21 cellular contexts compared by ENCODE assay signal in genomic region chr11:9399466-9399865, GRCh38. TPM values are rescaled to one million over a fixed set of nuclear protein-coding genes. Genes with fewer than 3 reads are reported as not detected.
DNase-seq lines count a peak whose midpoint lies in the region; ATAC-seq and TF ChIP-seq lines count a peak whose summit lies in the region.
"Had no signal": no experiment of that assay in that cellular context is flagged by ENCODE, and none has a peak within 500 bp of the region (broad histone marks: within the 10 kb centered on the region; RNA-seq: fewer than 3 reads in every experiment).

No MANE protein-coding gene starts in this region.

- H3K4me3 Mint-ChIP-seq in activated T-cell treated with anti-CD3 and anti-CD28 coated beads, Interleukin-2, amount 50 U/mL, for 24 hours: no peak overlapping the region
- no peak overlapping the region for H3K4me3 Mint-ChIP-seq in activated T-cell treated with anti-CD3 and anti-CD28 coated beads, Interleukin-2, amount 50 U/mL, for 4 hours
- H3K4me3 Mint-ChIP-seq in central memory CD8-positive, alpha-beta T cell: no peak overlapping the region
- no peak overlapping the region for H3K4me3 Mint-ChIP-seq in stimulated activated effector memory CD8-positive, alpha-beta T cell treated with anti-CD3 and anti-CD28 coated beads, Interleukin-12 subunit alpha, Interleukin-12 subunit beta, amount 100 ng/mL, for 72 hours
- H3K4me3 Mint-ChIP-seq: neural crest cell; stimulated activated naive CD8-positive, alpha-beta T cell treated with anti-CD3 and anti-CD28 coated beads, Interleukin-15, amount 100 ng/mL, for 72 hours; T-helper 1 cell treated with Interleukin-12 subunit alpha and Interleukin-12 subunit beta and Interleukin-4 antibody, amounts not matched to agents 30 μg/mL and 1 μg/mL, for 36 hours had no signal

- H3K4me3 ChIP-seq in gastrocnemius medialis: no peak overlapping the region
- H3K4me3 ChIP-seq: hepatocyte had no signal

- DNase-seq in activated T-cell treated with anti-CD3 and anti-CD28 coated beads, Interleukin-2, amount 50 U/mL, for 24 hours: no peak
- no peak for DNase-seq in activated T-cell treated with anti-CD3 and anti-CD28 coated beads, Interleukin-2, amount 50 U/mL, for 4 hours
- no peak for DNase-seq in RWPE1 (ENCODE audit: low spot score)
- DNase-seq in central memory CD8-positive, alpha-beta T cell (ENCODE audit: low spot score in 2 of 2): no peak
- DNase-seq in stimulated activated effector memory CD8-positive, alpha-beta T cell treated with anti-CD3 and anti-CD28 coated beads, Interleukin-12 subunit alpha, Interleukin-12 subunit beta, amount 100 ng/mL, for 72 hours (ENCODE audit: low spot score in 2 of 2): no peak
- DNase-seq in gastrocnemius medialis: no peak
- DNase-seq in NCI-H524 (lab: John Stamatoyannopoulos, UW): no peak
- DNase-seq: ACHN; GDM1; GOT3; kidney; NCI-H2081; NCI-H510A treated with DMSO at 0.1 percent for 48 hours; SHP77; stimulated activated naive CD8-positive, alpha-beta T cell treated with anti-CD3 and anti-CD28 coated beads, Interleukin-15, amount 100 ng/mL, for 72 hours had no signal

- H3K27ac ChIP-seq in RWPE1: 0 out of 2 replicates have a peak overlapping the region, but pooled peaks have one; percentile 19
- H3K27ac ChIP-seq in gastrocnemius medialis: no peak overlapping the region
- H3K27ac ChIP-seq: hepatocyte had no signal

- in situ Hi-C loops in gastrocnemius medialis (cut with MboI; ENCODE audit: low sequenced_read_pairs in 4 of 4): no loop called here

- no peaks in the 10 kb centered on the region for H3K9me3 Mint-ChIP-seq in activated T-cell treated with anti-CD3 and anti-CD28 coated beads, Interleukin-2, amount 50 U/mL, for 24 hours
- H3K9me3 Mint-ChIP-seq in activated T-cell treated with anti-CD3 and anti-CD28 coated beads, Interleukin-2, amount 50 U/mL, for 4 hours: no peaks in the 10 kb centered on the region
- H3K9me3 Mint-ChIP-seq in central memory CD8-positive, alpha-beta T cell: no peaks in the 10 kb centered on the region
- no peaks in the 10 kb centered on the region for H3K9me3 Mint-ChIP-seq in stimulated activated effector memory CD8-positive, alpha-beta T cell treated with anti-CD3 and anti-CD28 coated beads, Interleukin-12 subunit alpha, Interleukin-12 subunit beta, amount 100 ng/mL, for 72 hours
- H3K9me3 Mint-ChIP-seq: activated naive CD4-positive, alpha-beta T cell treated with anti-CD3 and anti-CD28 coated beads, Interleukin-2, amount 50 U/mL, for 72 hours; IgD-negative memory B cell; neural crest cell; stimulated activated naive CD8-positive, alpha-beta T cell treated with anti-CD3 and anti-CD28 coated beads, Interleukin-15, amount 100 ng/mL, for 72 hours; T-helper 1 cell treated with Interleukin-12 subunit alpha and Interleukin-12 subunit beta and Interleukin-4 antibody, amounts not matched to agents 30 μg/mL and 1 μg/mL, for 36 hours had no signal

- no peak for ATAC-seq in activated T-cell treated with anti-CD3 and anti-CD28 coated beads, Interleukin-2, amount 50 U/mL, for 4 hours
- ATAC-seq in central memory CD8-positive, alpha-beta T cell (replicated peaks; ENCODE audit: extremely low read depth, poor library complexity, severe bottlenecking): no peak
- ATAC-seq in stimulated activated effector memory CD8-positive, alpha-beta T cell treated with anti-CD3 and anti-CD28 coated beads, Interleukin-12 subunit alpha, Interleukin-12 subunit beta, amount 100 ng/mL, for 72 hours: no peak
- no peak for ATAC-seq in gastrocnemius medialis
- no peak for ATAC-seq in HG02970 (IDR thresholded peaks at IDR 0.05; ENCODE audit: low FRiP score, unreplicated experiment)
- ATAC-seq: activated naive CD4-positive, alpha-beta T cell treated with anti-CD3 and anti-CD28 coated beads, Interleukin-2, amount 50 U/mL, for 72 hours; stimulated activated naive CD8-positive, alpha-beta T cell treated with anti-CD3 and anti-CD28 coated beads, Interleukin-15, amount 100 ng/mL, for 72 hours had no signal

- H3K36me3 ChIP-seq in gastrocnemius medialis: peaks cover 0 to 2% of the 10 kb centered on the region in 2 donors

- POLR2A ChIA-PET in RWPE1 (lab: Yijun Ruan, JAX; ENCODE audit: low non-redundant PET): no interaction called here

- no peaks in the 10 kb centered on the region for H3K9me3 ChIP-seq in gastrocnemius medialis

- peaks cover 46% of the 10 kb centered on the region for H3K4me1 Mint-ChIP-seq in activated T-cell treated with anti-CD3 and anti-CD28 coated beads, Interleukin-2, amount 50 U/mL, for 24 hours (ENCODE audit: low read depth)
- H3K4me1 Mint-ChIP-seq in activated T-cell treated with anti-CD3 and anti-CD28 coated beads, Interleukin-2, amount 50 U/mL, for 4 hours (ENCODE audit: low read depth): peaks cover 43% of the 10 kb centered on the region
- H3K4me1 Mint-ChIP-seq in central memory CD8-positive, alpha-beta T cell: peaks cover 40% of the 10 kb centered on the region
- H3K4me1 Mint-ChIP-seq in stimulated activated effector memory CD8-positive, alpha-beta T cell treated with anti-CD3 and anti-CD28 coated beads, Interleukin-12 subunit alpha, Interleukin-12 subunit beta, amount 100 ng/mL, for 72 hours: peaks cover 39% of the 10 kb centered on the region

- H3K27me3 Mint-ChIP-seq in activated T-cell treated with anti-CD3 and anti-CD28 coated beads, Interleukin-2, amount 50 U/mL, for 24 hours: no peaks in the 10 kb centered on the region
- no peaks in the 10 kb centered on the region for H3K27me3 Mint-ChIP-seq in activated T-cell treated with anti-CD3 and anti-CD28 coated beads, Interleukin-2, amount 50 U/mL, for 4 hours (ENCODE audit: low read depth)
- H3K27me3 Mint-ChIP-seq in central memory CD8-positive, alpha-beta T cell: no peaks in the 10 kb centered on the region
- H3K27me3 Mint-ChIP-seq: IgD-negative memory B cell; stimulated activated naive CD8-positive, alpha-beta T cell treated with anti-CD3 and anti-CD28 coated beads, Interleukin-15, amount 100 ng/mL, for 72 hours had no signal

- intact Hi-C loops in gastrocnemius medialis (cut with DNase I; ENCODE audit: low total_unique reads): no loop called here

- H3K27me3 ChIP-seq in gastrocnemius medialis: no peaks in the 10 kb centered on the region
- H3K27me3 ChIP-seq: hepatocyte had no signal

- peaks cover 71% of the 10 kb centered on the region for H3K36me3 Mint-ChIP-seq in activated T-cell treated with anti-CD3 and anti-CD28 coated beads, Interleukin-2, amount 50 U/mL, for 24 hours (ENCODE audit: low read depth)
- peaks cover 17% of the 10 kb centered on the region for H3K36me3 Mint-ChIP-seq in activated T-cell treated with anti-CD3 and anti-CD28 coated beads, Interleukin-2, amount 50 U/mL, for 4 hours (ENCODE audit: insufficient read depth)
- peaks cover 8% of the 10 kb centered on the region for H3K36me3 Mint-ChIP-seq in central memory CD8-positive, alpha-beta T cell (ENCODE audit: insufficient read depth)
- H3K36me3 Mint-ChIP-seq in stimulated activated effector memory CD8-positive, alpha-beta T cell treated with anti-CD3 and anti-CD28 coated beads, Interleukin-12 subunit alpha, Interleukin-12 subunit beta, amount 100 ng/mL, for 72 hours: peaks cover 71% of the 10 kb centered on the region
- H3K36me3 Mint-ChIP-seq: IgD-negative memory B cell had no signal

- TF ChIP-seq CTCF in RWPE1 (conservative IDR thresholded peaks at IDR 0.05; ENCODE audit: low read depth) (no peak), gastrocnemius medialis (IDR thresholded peaks at IDR 0.05 in 4 of 5, conservative IDR thresholded peaks at IDR 0.05 in 1 of 5) (no peak)

- peaks cover 9 to 13% of the 10 kb centered on the region in 2 donors for H3K4me1 ChIP-seq in gastrocnemius medialis

- peak overlapping the region; percentile 17 for H3K27ac Mint-ChIP-seq in activated T-cell treated with anti-CD3 and anti-CD28 coated beads, Interleukin-2, amount 50 U/mL, for 24 hours
- H3K27ac Mint-ChIP-seq in central memory CD8-positive, alpha-beta T cell (ENCODE audit: low read depth): peak overlapping the region; percentile 50
- peak overlapping the region; percentile 1 for H3K27ac Mint-ChIP-seq in stimulated activated effector memory CD8-positive, alpha-beta T cell treated with anti-CD3 and anti-CD28 coated beads, Interleukin-12 subunit alpha, Interleukin-12 subunit beta, amount 100 ng/mL, for 72 hours
- H3K27ac Mint-ChIP-seq: T-helper 1 cell treated with Interleukin-12 subunit alpha and Interleukin-12 subunit beta and Interleukin-4 antibody, amounts not matched to agents 30 μg/mL and 1 μg/mL, for 36 hours had no signal

- no peak for TF ChIP-seq POLR2A in gastrocnemius medialis (IDR thresholded peaks at IDR 0.05)

- CTCF ChIA-PET in RWPE1 (lab: Yijun Ruan, JAX): no interaction called here

RNA-seq across cellular contexts. Expression of gene IPO7, which starts 15.0 kb away (rescaled TPM):
- total RNA-seq in activated T-cell treated with anti-CD3 and anti-CD28 coated beads, Interleukin-2, amount 50 U/mL, for 4 hours: 100 to 1,000 TPM; 170 to 189 (median 175) TPM
- 100 to 1,000 TPM; 167 to 286 (median 179) TPM for total RNA-seq in gastrocnemius medialis
